Comparison of ENCODE assay signal across 15 cellular contexts in genomic region chr2:46837112-46837454, GRCh38.
DNase-seq lines count a peak whose midpoint lies in the region; TF ChIP-seq lines count a peak whose summit lies in the region.
"Had no signal": no experiment of that assay in that cellular context is flagged by ENCODE, and none has a peak within 500 bp of the region (broad histone marks: within the 10 kb centered on the region; RNA-seq: fewer than 3 reads in every experiment).

No MANE protein-coding gene starts in this region.

- peaks cover 18% of the 10 kb centered on the region for H3K4me1 ChIP-seq in osteoblast (ENCODE audit: insufficient read depth, low read length)

- no peak overlapping the region for H3K4me2 ChIP-seq in osteoblast (ENCODE audit: insufficient read depth, low read length)

- in situ Hi-C loops in G401 (cut with HindIII; ENCODE audit: low sequenced_read_pairs), result no loop called here

- peaks cover 18% of the 10 kb centered on the region for H3K79me2 ChIP-seq in osteoblast (ENCODE audit: insufficient read depth, low read length)

- no peak overlapping the region for H2AFZ ChIP-seq in osteoblast (ENCODE audit: low read length)

- no peaks in the 10 kb centered on the region for H3K27me3 ChIP-seq in osteoblast (ENCODE audit: insufficient read depth, low read length)
- H3K27me3 ChIP-seq: BLaER1 treated with 17β-estradiol and CSF1 and Interleukin-3, amounts not matched to agents 10 nM and 100 nM had no signal

- peak; percentile 3 for DNase-seq in activated effector memory CD4-positive, alpha-beta T cell treated with anti-CD3 and anti-CD28 coated beads, Interleukin-2, amount 50 U/mL, for 16 hours
- DNase-seq in activated effector memory CD4-positive, alpha-beta T cell treated with Interleukin-2 at 50 U/mL for 16 hours, result no peak
- DNase-seq in caudate nucleus (lab: John Stamatoyannopoulos, UW), result no peak
- no peak for DNase-seq in osteoblast (ENCODE audit: insufficient read length, low spot score, missing footprints)
- no peak for DNase-seq in G401 (ENCODE audit: low spot score)
- no peak for DNase-seq in MV-4-11 (lab: John Stamatoyannopoulos, UW)
- DNase-seq in 8988T, result no peak
- DNase-seq: ACHN; Calu3; CD4-positive, alpha-beta T cell; DMS 273 treated with DMSO at 0.1 percent for 48 hours; H7 had no signal

- no peak overlapping the region for H3K4me3 ChIP-seq in osteoblast (ENCODE audit: insufficient read depth, low read length)
- H3K4me3 ChIP-seq: BLaER1 treated with 17β-estradiol and CSF1 and Interleukin-3, amounts not matched to agents 10 nM and 100 nM; GM12878 had no signal

- TF ChIP-seq CTCF in osteoblast (IDR thresholded peaks at IDR 0.05; ENCODE audit: extremely low read depth, low read depth, low read length), result no peak

- no peaks in the 10 kb centered on the region for H3K9me3 ChIP-seq in osteoblast (ENCODE audit: low read depth, low read length)

- peaks cover 18% of the 10 kb centered on the region for H3K36me3 ChIP-seq in osteoblast (ENCODE audit: insufficient read depth, low read length)
- H3K36me3 ChIP-seq: BLaER1 treated with 17β-estradiol and CSF1 and Interleukin-3, amounts not matched to agents 10 nM and 100 nM had no signal

- H4K20me1 ChIP-seq in osteoblast (ENCODE audit: insufficient read depth, low read length), result no peaks in the 10 kb centered on the region
- H4K20me1 ChIP-seq: BLaER1 treated with 17β-estradiol and CSF1 and Interleukin-3, amounts not matched to agents 10 nM and 100 nM had no signal

- H3K27ac ChIP-seq in caudate nucleus (ENCODE audit: low read depth, low read length), result peak overlapping the region; percentile 34
- peak overlapping the region; percentile 70 for H3K27ac ChIP-seq in osteoblast (ENCODE audit: low read depth, low read length)
- H3K27ac ChIP-seq: 22Rv1; BLaER1 treated with 17β-estradiol and CSF1 and Interleukin-3, amounts not matched to agents 10 nM and 100 nM had no signal
